8 cellular contexts compared by ENCODE assay signal in the genomic region with DNA sequence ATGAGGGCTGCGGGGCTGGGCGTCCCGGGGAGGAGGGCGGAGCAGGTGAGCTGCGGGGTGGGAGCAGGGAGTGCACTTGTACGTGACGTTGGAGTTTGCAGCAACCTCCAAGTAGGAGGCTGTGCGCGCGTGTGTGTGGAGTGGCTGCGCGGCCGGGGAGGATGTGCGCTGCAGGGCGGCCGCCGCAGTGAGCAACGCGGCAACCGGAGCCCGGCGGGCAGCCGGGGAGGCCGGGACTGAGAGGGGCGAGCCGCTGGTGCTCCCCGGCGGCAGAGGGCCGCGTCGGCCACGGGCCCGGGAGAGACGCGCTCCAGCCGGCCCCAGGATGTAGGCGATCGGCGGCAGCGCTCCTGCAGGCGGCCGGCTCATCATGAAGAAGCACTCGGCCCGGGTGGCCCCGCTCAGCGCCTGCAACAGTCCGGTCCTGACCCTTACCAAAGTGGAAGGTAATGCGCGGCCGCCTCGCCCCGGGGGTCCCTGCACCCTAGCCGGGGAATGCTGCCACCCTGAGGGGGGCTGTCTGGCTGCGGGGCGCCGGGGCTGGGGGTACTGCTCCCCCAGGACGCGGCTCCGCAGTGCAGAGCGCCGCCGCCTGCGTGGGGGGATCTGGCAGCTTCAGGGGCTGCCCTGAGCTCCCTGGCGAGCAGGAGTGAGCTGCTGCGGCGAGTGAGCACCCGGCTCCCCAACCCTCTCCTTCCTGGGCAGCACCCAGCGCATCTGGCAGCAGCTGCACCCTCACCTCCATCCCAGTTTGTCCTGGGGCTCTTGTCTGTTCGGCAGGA.
DNase-seq lines count a peak whose midpoint lies in the region; ATAC-seq, FAIRE-seq and TF ChIP-seq lines count a peak whose summit lies in the region.

No MANE protein-coding gene starts in this region.

- H3K36me3 ChIP-seq in mesenchymal stem cell (ENCODE audit: control insufficient read depth in 1 of 2, insufficient read depth in 2 of 2, low read depth in 1 of 2, low read length in 2 of 2), result no peaks in the 10 kb centered on the region
- H3K36me3 ChIP-seq in stomach smooth muscle (ENCODE audit: control insufficient read depth in 2 of 2, insufficient read depth in 2 of 2, low read length in 2 of 2), result no peaks in the 10 kb centered on the region

- H3K9ac ChIP-seq in mesenchymal stem cell (ENCODE audit: low read length) (no peak overlapping the region), stomach smooth muscle (ENCODE audit: low read length in 2 of 2) (no peak overlapping the region)

- no peaks in the 10 kb centered on the region for H3K79me1 ChIP-seq in mesenchymal stem cell (replicated peaks; ENCODE audit: low read length, poor library complexity, severe bottlenecking)

- TF ChIP-seq CTCF in choroid plexus epithelial cell (conservative IDR thresholded peaks at IDR 0.05; ENCODE audit: low read depth, low read length), result no peak

- H3K4me1 ChIP-seq in mesenchymal stem cell (ENCODE audit: control insufficient read depth, insufficient read depth, low read depth, low read length) (peaks cover 10% of the 10 kb centered on the region), stomach smooth muscle (ENCODE audit: control insufficient read depth, insufficient read depth, low read length) (peaks cover 11% of the 10 kb centered on the region)

- no peaks in the 10 kb centered on the region for H3K9me3 ChIP-seq in mesenchymal stem cell (ENCODE audit: control insufficient read depth, low read length)
- H3K9me3 ChIP-seq in stomach smooth muscle (ENCODE audit: control insufficient read depth in 2 of 2, low read length in 2 of 2), result no peaks in the 10 kb centered on the region

- TF ChIP-seq POLR2A in H54 (IDR thresholded peaks at IDR 0.05; ENCODE audit: low read depth, low read length), result no peak

- H4K91ac ChIP-seq in mesenchymal stem cell (ENCODE audit: low read length), result no peak overlapping the region

- H3K18ac ChIP-seq in mesenchymal stem cell (ENCODE audit: low read depth in 1 of 2, low read length in 2 of 2), result no peak overlapping the region

- H2BK120ac ChIP-seq in mesenchymal stem cell (ENCODE audit: low read depth, low read length), result no peak overlapping the region

- 2% methylated on average over 64 of the region's 69 CpGs for WGBS in mesenchymal stem cell

- no peak overlapping the region for H3K4ac ChIP-seq in mesenchymal stem cell (ENCODE audit: low read depth in 1 of 2, low read length in 2 of 2)

- no peak overlapping the region for H3K27ac ChIP-seq in mesenchymal stem cell (ENCODE audit: low read length, poor library complexity, severe bottlenecking)
- no peak overlapping the region for H3K27ac ChIP-seq in stomach smooth muscle (ENCODE audit: low read length)

- no peak overlapping the region for H2AK5ac ChIP-seq in mesenchymal stem cell (ENCODE audit: low read length, severe bottlenecking)

- H3K27me3 ChIP-seq in mesenchymal stem cell (ENCODE audit: control insufficient read depth in 1 of 2, insufficient read depth in 1 of 2, low read length in 2 of 2), result peaks cover 38 to 46% of the 10 kb centered on the region in 2 experiments
- H3K27me3 ChIP-seq in stomach smooth muscle (ENCODE audit: control insufficient read depth in 1 of 2, insufficient read depth in 2 of 2, low read length in 2 of 2), result peaks cover 23 to 25% of the 10 kb centered on the region in 2 donors

- no peak overlapping the region for H2BK5ac ChIP-seq in mesenchymal stem cell (ENCODE audit: low read depth, low read length, poor library complexity, severe bottlenecking)

- H2BK12ac ChIP-seq in mesenchymal stem cell (ENCODE audit: low read length in 2 of 2), result no peak overlapping the region

- no peak overlapping the region for H3K23ac ChIP-seq in mesenchymal stem cell (ENCODE audit: low read length in 2 of 2)

- peak overlapping the region; percentile 58 for H2AFZ ChIP-seq in mesenchymal stem cell (ENCODE audit: low read depth, low read length)

- peak overlapping the region; percentile 55 for H3K4me2 ChIP-seq in mesenchymal stem cell (ENCODE audit: low read length, poor library complexity, severe bottlenecking)

- FAIRE-seq in H54 (lab: Jason Lieb, UNC), result no peak

- ATAC-seq in GM18498 (IDR thresholded peaks at IDR 0.05; ENCODE audit: unreplicated experiment), result peak; percentile 59
- peak; percentile 38 for ATAC-seq in HG02981 (IDR thresholded peaks at IDR 0.05; ENCODE audit: unreplicated experiment)

- peak overlapping the region in 1 of 2 experiments; percentile 59 for H3K14ac ChIP-seq in mesenchymal stem cell (ENCODE audit: low read length in 2 of 2)

- H3K4me3 ChIP-seq in choroid plexus epithelial cell (ENCODE audit: low read depth, low read length) (no peak overlapping the region), mesenchymal stem cell (ENCODE audit: insufficient read depth in 1 of 2, low read depth in 1 of 2, low read length in 2 of 2) (peak overlapping the region in 1 of 2 experiments; percentile 36), stomach smooth muscle (ENCODE audit: low read length in 2 of 2) (peak overlapping the region; percentile 40 to 66)

- H2BK15ac ChIP-seq in mesenchymal stem cell (ENCODE audit: low read depth, poor library complexity, severe bottlenecking), result no peak overlapping the region

- H4K8ac ChIP-seq in mesenchymal stem cell (ENCODE audit: low read length), result peak overlapping the region; percentile 16

- DNase-seq in SKM-1 treated with dmso at 0.1 percent for 144 hours (lab: John Stamatoyannopoulos, UW; ENCODE audit: unreplicated experiment) (peak; percentile 89), choroid plexus epithelial cell (ENCODE audit: low read depth) (peak; percentile 9), mesenchymal stem cell (no peak), middle frontal gyrus (ENCODE audit: extremely low spot score, low spot score) (no peak), H54 (ENCODE audit: insufficient read length, low spot score) (no peak)

Comparison
In these comparisons a context has a peak if more than half of its experiments do, and no peak if none do; other contexts are left out.
1. DNase-seq: peak in SKM-1 treated with dmso at 0.1 percent for 144 hours (single experiment) and choroid plexus epithelial cell (single experiment); none in mesenchymal stem cell (single experiment), middle frontal gyrus (single experiment) and H54 (single experiment).